ENCODE assay signal across 22 cellular contexts in genomic region chr3:105880681-105881290, GRCh38. TPM values are rescaled to one million over a fixed set of nuclear protein-coding genes. Genes with fewer than 3 reads are reported as not detected.
DNase-seq lines count a peak whose midpoint lies in the region; FAIRE-seq and TF ChIP-seq lines count a peak whose summit lies in the region.
"Had no signal": no experiment of that assay in that cellular context is flagged by ENCODE, and none has a peak within 500 bp of the region (broad histone marks: within the 10 kb centered on the region; RNA-seq: fewer than 3 reads in every experiment).

No MANE protein-coding gene starts in this region.

- FAIRE-seq in kidney (lab: Jason Lieb, UNC), result peak; percentile 39
- FAIRE-seq in RCC 7860 (lab: Jason Lieb, UNC), result no peak
- FAIRE-seq: A204.1, D721Med, GM12892 had no signal

- peak; percentile 27 for DNase-seq in GM23248
- no peak for DNase-seq in OCI-LY7 (ENCODE audit: low spot score)
- DNase-seq in dedifferentiated amniotic fluid mesenchymal stem cell (ENCODE audit: extremely low spot score), result peak; percentile 58
- DNase-seq in kidney, result no peak
- no peak for DNase-seq in GM10248 (ENCODE audit: extremely low spot score)
- DNase-seq in NCI-H82 treated with DMSO at 0.1 percent for 48 hours (lab: John Stamatoyannopoulos, UW; ENCODE audit: unreplicated experiment), result no peak
- DNase-seq in RCC 7860 (ENCODE audit: low spot score), result no peak
- DNase-seq in activated CD4-positive, alpha-beta T cell treated with anti-CD3 and anti-CD28 coated beads, Interleukin-2, amount 50 U/mL, for 48 hours, result no peak
- DNase-seq: CD4-positive, alpha-beta T cell; CD8-positive, alpha-beta memory T cell; DMS 273 treated with DMSO at 0.1 percent for 48 hours; DMS79 treated with DMSO at 0.1 percent for 48 hours; GF-D8; H9; HFFc6 had no signal

- H2AFZ ChIP-seq in GM23248 (peak overlapping the region; percentile 4; the same call in 1 of the 2 replicates), OCI-LY7 (ENCODE audit: low read length) (peak overlapping the region; percentile 66; the same call in 1 of the 2 replicates)
- H2AFZ ChIP-seq: GM23338 had no signal

- H3K4me3 ChIP-seq in GM23248, result no peak overlapping the region
- no peak overlapping the region for H3K4me3 ChIP-seq in OCI-LY7 (ENCODE audit: low read depth, low read length, poor library complexity, severe bottlenecking)
- no peak overlapping the region for H3K4me3 ChIP-seq in kidney (ENCODE audit: low read length in 2 of 2)
- H3K4me3 ChIP-seq: BLaER1, GM23338 had no signal

- H3K9ac ChIP-seq in GM23248 (no peak overlapping the region), kidney (ENCODE audit: low read length in 2 of 2) (no peak overlapping the region)
- H3K9ac ChIP-seq: BLaER1 had no signal

- CTCF ChIA-PET in OCI-LY7 (lab: Charles Lee; ENCODE audit: unreplicated experiment) (no interaction called here), GM10248 (lab: Yijun Ruan, JAX) (interaction anchor here (1.3 to 1.7 kb wide), 3 partner anchors 11 to 15 kb away, joined by 4 to 6 read pairs (median 5); partner anchors contain the start of gene CBLB)

- peaks cover 12% of the 10 kb centered on the region for H3F3A ChIP-seq in GM23248 (ENCODE audit: insufficient read depth)

- POLR2A ChIA-PET in OCI-LY7 (lab: Charles Lee), result interaction anchor here (0.5 to 6.7 kb wide), 7 partner anchors 9 to 564 kb away, joined by 3 to 54 read pairs (median 3); partner anchors contain the start of gene CBLB
- POLR2A ChIA-PET in GM10248 (lab: Yijun Ruan, JAX), result no interaction called here

- H3K9me3 ChIP-seq in GM23248 (ENCODE audit: low read depth), result no peaks in the 10 kb centered on the region
- no peaks in the 10 kb centered on the region for H3K9me3 ChIP-seq in OCI-LY7 (ENCODE audit: low read length)
- H3K9me3 ChIP-seq in kidney (ENCODE audit: control insufficient read depth in 1 of 2, low read length in 2 of 2), result no peaks in the 10 kb centered on the region
- H3K9me3 ChIP-seq: BLaER1 had no signal

- in situ Hi-C loops in GM23248 (cut with MboI), result no loop called here

- no peaks in the 10 kb centered on the region for H3K9me2 ChIP-seq in GM23248 (ENCODE audit: insufficient read depth)
- no peaks in the 10 kb centered on the region for H3K9me2 ChIP-seq in OCI-LY7 (ENCODE audit: insufficient read depth, low read length)

- intact Hi-C loops in OCI-LY7 (cut with micrococcal nuclease; ENCODE audit: unreplicated experiment) (no loop called here), kidney (cut with DNase I) (no loop called here)

- WGBS in GM23248 (ENCODE audit: low coverage in 1 of 2, low lambda C conversion rate in 2 of 2, missing lambda C conversion rate in 2 of 2), 2 experiments, result 60 to 70% methylated on average over 4 of the region's 4 CpGs

- peaks cover 29% of the 10 kb centered on the region for H3K4me1 ChIP-seq in GM23248 (ENCODE audit: insufficient read depth)
- peaks cover 25% of the 10 kb centered on the region for H3K4me1 ChIP-seq in OCI-LY7 (ENCODE audit: insufficient read depth, low read length, poor library complexity, severe bottlenecking)
- no peaks in the 10 kb centered on the region for H3K4me1 ChIP-seq in kidney (ENCODE audit: control insufficient read depth in 1 of 2, insufficient read depth in 1 of 2, low read depth in 1 of 2, low read length in 2 of 2)

- H3K27ac ChIP-seq in GM23248 (peak overlapping the region; percentile 13), OCI-LY7 (ENCODE audit: low read depth, low read length, poor library complexity, severe bottlenecking) (no peak overlapping the region), kidney (ENCODE audit: low read depth in 2 of 2, low read length in 2 of 2) (no peak overlapping the region)
- H3K27ac ChIP-seq: 22Rv1, BLaER1, C4-2B had no signal

- H3K4me2 ChIP-seq in GM23248 (ENCODE audit: unreplicated experiment) (no peak overlapping the region), OCI-LY7 (ENCODE audit: low read length) (peak overlapping the region; percentile 3; the same call in 1 of the 2 replicates)
- H3K4me2 ChIP-seq: BLaER1, GM23338 had no signal

- H3K79me2 ChIP-seq in GM23248 (ENCODE audit: insufficient read depth) (no peaks in the 10 kb centered on the region), OCI-LY7 (ENCODE audit: insufficient read depth, low read depth, low read length) (no peaks in the 10 kb centered on the region)

- TF ChIP-seq CTCF in OCI-LY7 (conservative IDR thresholded peaks at IDR 0.05; ENCODE audit: low read length), result no peak
- TF ChIP-seq CTCF in kidney (IDR thresholded peaks at IDR 0.05; ENCODE audit: borderline replicate concordance, extremely low read depth, insufficient read depth), result no peak
- no peak for TF ChIP-seq CTCF in GM10248 (IDR thresholded peaks at IDR 0.05; ENCODE audit: control extremely low read depth, extremely low read depth, low read depth, missing control alignments)

- no peaks in the 10 kb centered on the region for H3K27me3 ChIP-seq in GM23248 (replicated peaks; ENCODE audit: insufficient read depth)
- H3K27me3 ChIP-seq: BLaER1 had no signal

- BruUV-seq in OCI-LY7 (replicated peaks; lab: Mats Ljungman, UMichigan), result no TSS peak

- H4K20me1 ChIP-seq in GM23248 (ENCODE audit: insufficient read depth) (no peaks in the 10 kb centered on the region), OCI-LY7 (ENCODE audit: insufficient read depth, low read length) (no peaks in the 10 kb centered on the region)
- H4K20me1 ChIP-seq: BLaER1 had no signal

- H3K36me3 ChIP-seq in GM23248 (ENCODE audit: low read depth) (no peaks in the 10 kb centered on the region), OCI-LY7 (ENCODE audit: insufficient read depth, low read length) (no peaks in the 10 kb centered on the region), kidney (ENCODE audit: control insufficient read depth in 1 of 2, insufficient read depth in 2 of 2, low read length in 2 of 2) (no peaks in the 10 kb centered on the region)
- H3K36me3 ChIP-seq: BLaER1 had no signal

RNA-seq across cellular contexts. Expression of gene CBLB, which starts 12.0 kb away (rescaled TPM):
- total RNA-seq in GM23248 (2014; rRNA removed; shearing (Covaris generic)), result 36.6 and 60.7 TPM in 2 replicates
- polyA plus RNA-seq in GM23248 (2016; fragmentation: Nextera tagmentation; extraction: Ambion mirVana), result 36.4 and 41.9 TPM in 2 replicates
- 24.5 and 57.7 TPM in 2 replicates for total RNA-seq in OCI-LY7 (2014; rRNA removed; shearing (Covaris generic))
- total RNA-seq in OCI-LY7 (2022), result 38.5 and 51.6 TPM in 2 replicates
- 48.4 TPM for total RNA-seq in kidney
- polyA plus RNA-seq in kidney (ENCODE audit: insufficient read depth, low read depth, low replicate concordance), result 7.7 TPM

Comparison
In these comparisons a context has a peak if more than half of its experiments do, and no peak if none do; other contexts are left out.
1. DNase-seq: peak in GM23248 (single experiment) and dedifferentiated amniotic fluid mesenchymal stem cell (single experiment); none in OCI-LY7 (single experiment), kidney (single experiment), GM10248 (single experiment), NCI-H82 treated with DMSO at 0.1 percent for 48 hours (single experiment), RCC 7860 (single experiment) and activated CD4-positive, alpha-beta T cell treated with anti-CD3 and anti-CD28 coated beads, Interleukin-2, amount 50 U/mL, for 48 hours (0 of 2).